In the genomic region with DNA sequence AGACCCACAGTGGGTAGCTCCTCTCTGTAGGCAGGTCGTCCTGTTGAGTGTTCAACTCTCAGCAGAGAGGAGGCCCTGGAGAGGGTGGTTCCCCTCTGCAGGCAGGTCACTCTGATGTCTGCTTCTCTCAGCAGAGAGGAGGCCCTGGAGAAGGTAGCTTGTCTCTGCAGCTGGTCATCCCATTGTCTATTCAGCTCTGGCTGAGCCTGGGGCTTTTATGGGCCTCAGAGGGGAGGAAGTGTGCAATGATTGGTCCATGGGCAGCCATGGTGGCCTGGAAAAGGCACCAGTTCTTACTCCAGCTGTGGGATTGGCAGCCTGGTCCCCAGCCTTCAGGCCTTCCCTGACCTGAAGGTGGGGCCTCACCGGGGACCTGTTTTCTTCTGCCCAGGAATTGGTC, we compare ENCODE assay signal across 1 cellular context.
TF ChIP-seq lines count a peak whose summit lies in the region.

No MANE protein-coding gene starts in this region.

TF ChIP-seq in H1, 55 proteins besides CTCF, POLR2A, EP300 and RAD21:
- TF ChIP-seq SIRT6 (IDR thresholded peaks at IDR 0.05; ENCODE audit: low read length) = no peak
- TF ChIP-seq GABPA (IDR thresholded peaks at IDR 0.05; ENCODE audit: borderline replicate concordance, insufficient read depth, low read length) = no peak
- TF ChIP-seq SIN3A (conservative IDR thresholded peaks at IDR 0.05 in 1 of 2, IDR thresholded peaks at IDR 0.05 in 1 of 2; ENCODE audit: low read depth in 1 of 2, low read length in 2 of 2) = no peak
- no peak for TF ChIP-seq TEAD4 (IDR thresholded peaks at IDR 0.05; ENCODE audit: low read depth, low read length)
- no peak for TF ChIP-seq JUND (IDR thresholded peaks at IDR 0.05; ENCODE audit: low read length)
- no peak for TF ChIP-seq RBBP5 (IDR thresholded peaks at IDR 0.05; ENCODE audit: borderline replicate concordance, low read depth, low read length)
- TF ChIP-seq KDM5A (IDR thresholded peaks at IDR 0.05; ENCODE audit: low read length) = no peak
- TF ChIP-seq SUZ12 (IDR thresholded peaks at IDR 0.05; ENCODE audit: low read length) = no peak
- TF ChIP-seq, protein P1, sequence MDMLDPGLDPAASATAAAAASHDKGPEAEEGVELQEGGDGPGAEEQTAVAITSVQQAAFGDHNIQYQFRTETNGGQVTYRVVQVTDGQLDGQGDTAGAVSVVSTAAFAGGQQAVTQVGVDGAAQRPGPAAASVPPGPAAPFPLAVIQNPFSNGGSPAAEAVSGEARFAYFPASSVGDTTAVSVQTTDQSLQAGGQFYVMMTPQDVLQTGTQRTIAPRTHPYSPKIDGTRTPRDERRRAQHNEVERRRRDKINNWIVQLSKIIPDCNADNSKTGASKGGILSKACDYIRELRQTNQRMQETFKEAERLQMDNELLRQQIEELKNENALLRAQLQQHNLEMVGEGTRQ (IDR thresholded peaks at IDR 0.05; ENCODE audit: low read length) = no peak
- TF ChIP-seq KDM4A (IDR thresholded peaks at IDR 0.05; ENCODE audit: low read depth, low read length, severe bottlenecking) = no peak
- TF ChIP-seq CHD1 (IDR thresholded peaks at IDR 0.05; ENCODE audit: low read depth, low read length) = no peak
- no peak for TF ChIP-seq BCL11A (IDR thresholded peaks at IDR 0.05; ENCODE audit: low read depth in 2 of 2, low read length in 2 of 2)
- TF ChIP-seq ZNF274 (IDR thresholded peaks at IDR 0.05; ENCODE audit: borderline replicate concordance, extremely low read depth, low read length) = no peak
